ENCODE assay signal across 9 cellular contexts in the genomic region with DNA sequence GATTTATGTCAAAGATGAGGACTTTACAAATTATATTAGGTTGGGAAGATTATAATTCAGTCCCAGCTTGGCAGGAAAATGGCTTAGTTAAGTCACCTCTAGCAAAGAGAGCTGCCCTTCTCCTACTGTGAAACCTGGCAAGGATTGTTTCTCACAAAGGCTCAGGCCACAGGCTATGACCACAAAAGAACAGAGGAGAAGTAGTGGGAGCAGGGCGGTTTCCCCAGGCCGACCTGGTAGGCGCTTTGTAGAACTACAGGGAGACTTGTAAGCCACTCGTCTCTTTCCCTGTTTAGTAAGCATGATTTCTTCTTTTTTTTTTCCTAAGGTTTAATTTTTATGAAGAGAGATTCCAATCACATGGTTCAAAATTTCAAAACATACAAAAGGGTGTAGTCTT.
"Had no signal": no experiment of that assay in that cellular context is flagged by ENCODE, and none has a peak within 500 bp of the region (broad histone marks: within the 10 kb centered on the region; RNA-seq: fewer than 3 reads in every experiment).

No MANE protein-coding gene starts in this region.

- H3K9me3 Mint-ChIP-seq: activated naive CD4-positive, alpha-beta T cell treated with anti-CD3 and anti-CD28 coated beads, Interleukin-2, amount 50 U/mL, for 72 hours had no signal

- ATAC-seq: activated CD4-positive, CD25-positive, alpha-beta regulatory T cell treated with anti-CD3 and anti-CD28 coated beads, Interleukin-2, amount 50 U/mL, for 24 hours; activated naive CD4-positive, alpha-beta T cell treated with anti-CD3 and anti-CD28 coated beads, Interleukin-2, amount 50 U/mL, for 72 hours; foreskin keratinocyte; pancreas had no signal

- H3K36me3 ChIP-seq: pancreas had no signal

- H3K27me3 ChIP-seq: foreskin keratinocyte, pancreas had no signal

- H3K4me3 ChIP-seq: pancreas had no signal

- DNase-seq: activated effector memory CD4-positive, alpha-beta T cell treated with anti-CD3 and anti-CD28 coated beads, Interleukin-2, amount 50 U/mL, for 16 hours; foreskin keratinocyte; mammary epithelial cell; pancreas; stimulated activated CD4-positive, alpha-beta T cell treated with anti-CD3 and anti-CD28 coated beads, Interleukin-4, amount 100 ng/mL, for 4 hours had no signal

- FAIRE-seq: bronchial epithelial cell, endothelial cell of umbilical vein, pancreas had no signal

- H3K27ac ChIP-seq: foreskin keratinocyte, pancreas had no signal

- H3K9me3 ChIP-seq: pancreas had no signal
